In genomic region chr6:168427184-168427583, GRCh38 we compare ENCODE assay signal across 29 cellular contexts. TPM values are rescaled to one million over a fixed set of nuclear protein-coding genes. Genes with fewer than 3 reads are reported as not detected.
"Had no signal": no experiment of that assay in that cellular context is flagged by ENCODE, and none has a peak within 500 bp of the region (broad histone marks: within the 10 kb centered on the region; RNA-seq: fewer than 3 reads in every experiment).

No MANE protein-coding gene starts in this region.

- H3K4me3 Mint-ChIP-seq: activated CD8-positive, alpha-beta T cell treated with anti-CD3 and anti-CD28 coated beads, Interleukin-2, amount 10 ng/mL, durations not matched to agents 7 days and 5 days; activated naive CD8-positive, alpha-beta T cell treated with anti-CD3 and anti-CD28 coated beads, Interleukin-2, amount 50 U/mL, for 24 hours; activated T-cell treated with anti-CD3 and anti-CD28 coated beads, Interleukin-2, amount 50 U/mL, for 72 hours; T-helper 1 cell treated with Interleukin-12 subunit alpha and Interleukin-12 subunit beta and Interleukin-4 antibody, amounts not matched to agents 30 μg/mL and 1 μg/mL, for 36 hours had no signal

- H3K36me3 ChIP-seq: brain microvascular endothelial cell, cardiac muscle cell, SJCRH30 had no signal

- ATAC-seq: activated CD4-positive, CD25-positive, alpha-beta regulatory T cell treated with anti-CD3 and anti-CD28 coated beads, Interleukin-2, amount 50 U/mL, for 24 hours; activated CD8-positive, alpha-beta T cell treated with anti-CD3 and anti-CD28 coated beads, Interleukin-2, amount 10 ng/mL, durations not matched to agents 7 days and 5 days; activated naive CD4-positive, alpha-beta T cell treated with anti-CD3 and anti-CD28 coated beads, Interleukin-2, amount 50 U/mL, for 72 hours; activated naive CD8-positive, alpha-beta T cell treated with anti-CD3 and anti-CD28 coated beads, Interleukin-2, amount 50 U/mL, for 24 hours; activated T-cell treated with anti-CD3 and anti-CD28 coated beads, Interleukin-2, amount 50 U/mL, for 72 hours; Panc1 had no signal

- H3K27ac Mint-ChIP-seq: activated CD8-positive, alpha-beta T cell treated with anti-CD3 and anti-CD28 coated beads, Interleukin-2, amount 10 ng/mL, durations not matched to agents 7 days and 5 days; activated naive CD4-positive, alpha-beta T cell treated with anti-CD3 and anti-CD28 coated beads, Interleukin-2, amount 50 U/mL, for 72 hours; activated naive CD8-positive, alpha-beta T cell treated with anti-CD3 and anti-CD28 coated beads, Interleukin-2, amount 50 U/mL, for 24 hours; activated T-cell treated with anti-CD3 and anti-CD28 coated beads, Interleukin-2, amount 50 U/mL, for 72 hours; T-helper 1 cell treated with Interleukin-12 subunit alpha and Interleukin-12 subunit beta and Interleukin-4 antibody, amounts not matched to agents 30 μg/mL and 1 μg/mL, for 36 hours had no signal

- H3K27me3 ChIP-seq: brain microvascular endothelial cell, SJCRH30 had no signal

- H3K36me3 Mint-ChIP-seq: activated naive CD4-positive, alpha-beta T cell treated with anti-CD3 and anti-CD28 coated beads, Interleukin-2, amount 50 U/mL, for 72 hours had no signal

- H3K4me1 Mint-ChIP-seq: activated naive CD8-positive, alpha-beta T cell treated with anti-CD3 and anti-CD28 coated beads, Interleukin-2, amount 50 U/mL, for 24 hours had no signal

- H3K4me3 ChIP-seq: cardiac muscle cell, SJCRH30 had no signal

- H3K9me3 ChIP-seq: SJCRH30 had no signal

- H3K4me1 ChIP-seq: SJCRH30 had no signal

- H3K9me3 Mint-ChIP-seq: activated naive CD4-positive, alpha-beta T cell treated with anti-CD3 and anti-CD28 coated beads, Interleukin-2, amount 50 U/mL, for 72 hours; activated naive CD8-positive, alpha-beta T cell treated with anti-CD3 and anti-CD28 coated beads, Interleukin-2, amount 50 U/mL, for 24 hours; activated T-cell treated with anti-CD3 and anti-CD28 coated beads, Interleukin-2, amount 50 U/mL, for 72 hours; T-helper 1 cell treated with Interleukin-12 subunit alpha and Interleukin-12 subunit beta and Interleukin-4 antibody, amounts not matched to agents 30 μg/mL and 1 μg/mL, for 36 hours had no signal

- DNase-seq: activated CD4-positive, alpha-beta T cell treated with anti-CD3 and anti-CD28 coated beads for 4 hours; activated CD4-positive, alpha-beta T cell treated with anti-CD3 and anti-CD28 coated beads, Interleukin-2, amount 50 U/mL, for 4 hours; activated CD8-positive, alpha-beta T cell treated with anti-CD3 and anti-CD28 coated beads, Interleukin-2, amount 10 ng/mL, durations not matched to agents 7 days and 5 days; activated effector memory CD4-positive, alpha-beta T cell treated with anti-CD3 and anti-CD28 coated beads, Interleukin-2, amount 50 U/mL, for 16 hours; activated naive CD4-positive, alpha-beta T cell treated with Interleukin-2 at 50 U/mL for 16 hours; activated naive CD8-positive, alpha-beta T cell treated with anti-CD3 and anti-CD28 coated beads, Interleukin-2, amount 50 U/mL, for 24 hours; activated T-cell treated with anti-CD3 and anti-CD28 coated beads, Interleukin-2, amount 50 U/mL, for 72 hours; amniotic stem cell; brain microvascular endothelial cell; Karpas-422; NCI-H1092 treated with DMSO at 0.1 percent for 48 hours; NCI-H1417 treated with DMSO at 0.1 percent for 48 hours; NCI-H1694; NCI-H2029; NCI-H2107; NCI-H2171 treated with DMSO at 0.1 percent for 48 hours; NCI-H345; NCI-H510A; NCI-H526 treated with DMSO at 0.1 percent for 48 hours; NCI-H82; Right ventricle myocardium superior; SJCRH30 had no signal

- H3K27ac ChIP-seq: brain microvascular endothelial cell, cardiac muscle cell, RWPE1, SJCRH30 had no signal

RNA-seq across cellular contexts. Expression of gene SMOC2, which starts 13.8 kb away (rescaled TPM):
- total RNA-seq: activated CD8-positive, alpha-beta T cell treated with anti-CD3 and anti-CD28 coated beads, Interleukin-2, amount 10 ng/mL, durations not matched to agents 7 days and 5 days; activated naive CD4-positive, alpha-beta T cell treated with anti-CD3 and anti-CD28 coated beads, Interleukin-2, amount 50 U/mL, for 72 hours; activated T-cell treated with anti-CD3 and anti-CD28 coated beads, Interleukin-2, amount 50 U/mL, for 72 hours; OCI-LY7; SJCRH30 had no signal
